ENCODE assay signal across 17 cellular contexts in the genomic region with DNA sequence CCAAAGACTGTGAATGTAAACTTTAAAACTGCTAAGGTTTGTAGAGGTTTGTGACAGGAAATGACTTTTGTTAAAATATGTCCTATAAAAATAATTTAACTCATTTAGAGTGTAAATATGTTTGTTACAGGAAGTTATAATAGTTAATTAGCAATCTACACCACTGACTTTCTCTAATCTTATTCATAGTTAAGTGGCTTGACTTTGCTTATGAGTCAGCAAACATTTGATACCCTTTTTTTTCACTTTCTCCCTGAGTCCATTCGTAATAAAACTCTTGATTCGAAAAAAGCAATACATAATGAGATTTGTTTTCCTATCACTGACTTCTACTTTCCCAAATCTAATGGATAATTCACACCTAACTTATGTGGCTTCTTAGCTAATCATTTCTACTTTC.
"Had no signal": no experiment of that assay in that cellular context is flagged by ENCODE, and none has a peak within 500 bp of the region (broad histone marks: within the 10 kb centered on the region; RNA-seq: fewer than 3 reads in every experiment).

No MANE protein-coding gene starts in this region.

- H3K27ac ChIP-seq: cardiac muscle cell, dorsolateral prefrontal cortex, left lung, right atrium auricular region, thyroid gland had no signal

- H3K4me3 ChIP-seq: cardiac muscle cell, dorsolateral prefrontal cortex, left lung, right atrium auricular region, thyroid gland had no signal

- DNase-seq: activated B cell treated with CpG ODN at 0.5 μM for 24 hours; activated CD4-positive, alpha-beta memory T cell treated with anti-CD3 and anti-CD28 coated beads for 36 hours; activated CD4-positive, alpha-beta T cell treated with anti-CD3 and anti-CD28 coated beads for 4 hours; activated gamma-delta T cell treated with Interleukin-2 at 50 U/mL for 16 hours; activated T-cell treated with anti-CD3 and anti-CD28 coated beads for 4 hours; dorsolateral prefrontal cortex; erythroblast; hypothalamus; left lung; mammary epithelial cell; midbrain; naive B cell; stimulated activated CD4-positive, alpha-beta T cell treated with anti-CD3 and anti-CD28 coated beads, Interleukin-2, amount 100 ng/mL, for 24 hours; stimulated activated naive CD4-positive, alpha-beta T cell treated with Interleukin-2 at 50 U/mL for 16 hours; thyroid gland had no signal
